In the genomic region with DNA sequence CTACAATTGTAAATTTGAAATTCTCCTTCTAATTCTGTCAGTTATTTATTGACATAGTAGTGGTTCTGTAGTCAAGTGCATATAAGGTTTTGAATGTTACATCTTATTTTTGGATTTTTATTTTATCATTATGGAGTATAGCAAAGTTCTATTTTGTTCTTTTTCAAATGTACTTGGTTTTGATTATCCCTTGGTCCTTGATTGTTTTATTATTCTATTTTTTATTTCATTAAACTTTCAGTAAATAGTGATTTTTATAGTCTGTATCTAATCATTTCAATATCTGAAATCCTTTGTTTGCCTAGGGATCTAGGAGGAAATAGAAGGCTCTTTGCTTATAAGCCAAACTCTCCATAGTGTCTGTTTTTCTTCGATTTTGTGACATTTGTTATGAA, we compare ENCODE assay signal across 1 cellular context.
TF ChIP-seq lines count a peak whose summit lies in the region.

No MANE protein-coding gene starts in this region.

TF ChIP-seq in GM23338, 12 proteins besides CTCF, POLR2A, EP300 and RAD21 (continued from another document):
- TF ChIP-seq, protein P1, sequence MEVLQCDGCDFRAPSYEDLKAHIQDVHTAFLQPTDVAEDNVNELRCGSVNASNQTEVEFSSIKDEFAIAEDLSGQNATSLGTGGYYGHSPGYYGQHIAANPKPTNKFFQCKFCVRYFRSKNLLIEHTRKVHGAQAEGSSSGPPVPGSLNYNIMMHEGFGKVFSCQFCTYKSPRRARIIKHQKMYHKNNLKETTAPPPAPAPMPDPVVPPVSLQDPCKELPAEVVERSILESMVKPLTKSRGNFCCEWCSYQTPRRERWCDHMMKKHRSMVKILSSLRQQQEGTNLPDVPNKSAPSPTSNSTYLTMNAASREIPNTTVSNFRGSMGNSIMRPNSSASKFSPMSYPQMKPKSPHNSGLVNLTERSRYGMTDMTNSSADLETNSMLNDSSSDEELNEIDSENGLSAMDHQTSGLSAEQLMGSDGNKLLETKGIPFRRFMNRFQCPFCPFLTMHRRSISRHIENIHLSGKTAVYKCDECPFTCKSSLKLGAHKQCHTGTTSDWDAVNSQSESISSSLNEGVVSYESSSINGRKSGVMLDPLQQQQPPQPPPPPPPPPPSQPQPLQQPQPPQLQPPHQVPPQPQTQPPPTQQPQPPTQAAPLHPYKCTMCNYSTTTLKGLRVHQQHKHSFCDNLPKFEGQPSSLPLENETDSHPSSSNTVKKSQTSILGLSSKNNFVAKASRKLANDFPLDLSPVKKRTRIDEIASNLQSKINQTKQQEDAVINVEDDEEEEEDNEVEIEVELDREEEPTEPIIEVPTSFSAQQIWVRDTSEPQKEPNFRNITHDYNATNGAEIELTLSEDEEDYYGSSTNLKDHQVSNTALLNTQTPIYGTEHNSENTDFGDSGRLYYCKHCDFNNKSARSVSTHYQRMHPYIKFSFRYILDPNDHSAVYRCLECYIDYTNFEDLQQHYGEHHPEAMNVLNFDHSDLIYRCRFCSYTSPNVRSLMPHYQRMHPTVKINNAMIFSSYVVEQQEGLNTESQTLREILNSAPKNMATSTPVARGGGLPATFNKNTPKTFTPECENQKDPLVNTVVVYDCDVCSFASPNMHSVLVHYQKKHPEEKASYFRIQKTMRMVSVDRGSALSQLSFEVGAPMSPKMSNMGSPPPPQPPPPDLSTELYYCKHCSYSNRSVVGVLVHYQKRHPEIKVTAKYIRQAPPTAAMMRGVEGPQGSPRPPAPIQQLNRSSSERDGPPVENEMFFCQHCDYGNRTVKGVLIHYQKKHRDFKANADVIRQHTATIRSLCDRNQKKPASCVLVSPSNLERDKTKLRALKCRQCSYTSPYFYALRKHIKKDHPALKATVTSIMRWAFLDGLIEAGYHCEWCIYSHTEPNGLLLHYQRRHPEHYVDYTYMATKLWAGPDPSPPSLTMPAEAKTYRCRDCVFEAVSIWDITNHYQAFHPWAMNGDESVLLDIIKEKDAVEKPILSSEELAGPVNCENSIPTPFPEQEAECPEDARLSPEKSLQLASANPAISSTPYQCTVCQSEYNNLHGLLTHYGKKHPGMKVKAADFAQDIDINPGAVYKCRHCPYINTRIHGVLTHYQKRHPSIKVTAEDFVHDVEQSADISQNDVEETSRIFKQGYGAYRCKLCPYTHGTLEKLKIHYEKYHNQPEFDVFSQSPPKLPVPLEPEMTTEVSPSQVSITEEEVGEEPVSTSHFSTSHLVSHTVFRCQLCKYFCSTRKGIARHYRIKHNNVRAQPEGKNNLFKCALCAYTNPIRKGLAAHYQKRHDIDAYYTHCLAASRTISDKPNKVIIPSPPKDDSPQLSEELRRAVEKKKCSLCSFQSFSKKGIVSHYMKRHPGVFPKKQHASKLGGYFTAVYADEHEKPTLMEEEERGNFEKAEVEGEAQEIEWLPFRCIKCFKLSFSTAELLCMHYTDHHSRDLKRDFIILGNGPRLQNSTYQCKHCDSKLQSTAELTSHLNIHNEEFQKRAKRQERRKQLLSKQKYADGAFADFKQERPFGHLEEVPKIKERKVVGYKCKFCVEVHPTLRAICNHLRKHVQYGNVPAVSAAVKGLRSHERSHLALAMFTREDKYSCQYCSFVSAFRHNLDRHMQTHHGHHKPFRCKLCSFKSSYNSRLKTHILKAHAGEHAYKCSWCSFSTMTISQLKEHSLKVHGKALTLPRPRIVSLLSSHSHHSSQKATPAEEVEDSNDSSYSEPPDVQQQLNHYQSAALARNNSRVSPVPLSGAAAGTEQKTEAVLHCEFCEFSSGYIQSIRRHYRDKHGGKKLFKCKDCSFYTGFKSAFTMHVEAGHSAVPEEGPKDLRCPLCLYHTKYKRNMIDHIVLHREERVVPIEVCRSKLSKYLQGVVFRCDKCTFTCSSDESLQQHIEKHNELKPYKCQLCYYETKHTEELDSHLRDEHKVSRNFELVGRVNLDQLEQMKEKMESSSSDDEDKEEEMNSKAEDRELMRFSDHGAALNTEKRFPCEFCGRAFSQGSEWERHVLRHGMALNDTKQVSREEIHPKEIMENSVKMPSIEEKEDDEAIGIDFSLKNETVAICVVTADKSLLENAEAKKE (CRISPR knock-in tag; IDR thresholded peaks at IDR 0.05) = no peak
- TF ChIP-seq, protein P2, sequence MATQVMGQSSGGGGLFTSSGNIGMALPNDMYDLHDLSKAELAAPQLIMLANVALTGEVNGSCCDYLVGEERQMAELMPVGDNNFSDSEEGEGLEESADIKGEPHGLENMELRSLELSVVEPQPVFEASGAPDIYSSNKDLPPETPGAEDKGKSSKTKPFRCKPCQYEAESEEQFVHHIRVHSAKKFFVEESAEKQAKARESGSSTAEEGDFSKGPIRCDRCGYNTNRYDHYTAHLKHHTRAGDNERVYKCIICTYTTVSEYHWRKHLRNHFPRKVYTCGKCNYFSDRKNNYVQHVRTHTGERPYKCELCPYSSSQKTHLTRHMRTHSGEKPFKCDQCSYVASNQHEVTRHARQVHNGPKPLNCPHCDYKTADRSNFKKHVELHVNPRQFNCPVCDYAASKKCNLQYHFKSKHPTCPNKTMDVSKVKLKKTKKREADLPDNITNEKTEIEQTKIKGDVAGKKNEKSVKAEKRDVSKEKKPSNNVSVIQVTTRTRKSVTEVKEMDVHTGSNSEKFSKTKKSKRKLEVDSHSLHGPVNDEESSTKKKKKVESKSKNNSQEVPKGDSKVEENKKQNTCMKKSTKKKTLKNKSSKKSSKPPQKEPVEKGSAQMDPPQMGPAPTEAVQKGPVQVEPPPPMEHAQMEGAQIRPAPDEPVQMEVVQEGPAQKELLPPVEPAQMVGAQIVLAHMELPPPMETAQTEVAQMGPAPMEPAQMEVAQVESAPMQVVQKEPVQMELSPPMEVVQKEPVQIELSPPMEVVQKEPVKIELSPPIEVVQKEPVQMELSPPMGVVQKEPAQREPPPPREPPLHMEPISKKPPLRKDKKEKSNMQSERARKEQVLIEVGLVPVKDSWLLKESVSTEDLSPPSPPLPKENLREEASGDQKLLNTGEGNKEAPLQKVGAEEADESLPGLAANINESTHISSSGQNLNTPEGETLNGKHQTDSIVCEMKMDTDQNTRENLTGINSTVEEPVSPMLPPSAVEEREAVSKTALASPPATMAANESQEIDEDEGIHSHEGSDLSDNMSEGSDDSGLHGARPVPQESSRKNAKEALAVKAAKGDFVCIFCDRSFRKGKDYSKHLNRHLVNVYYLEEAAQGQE (IDR thresholded peaks at IDR 0.05; ENCODE audit: unreplicated experiment) = no peak
- TF ChIP-seq, protein P3, sequence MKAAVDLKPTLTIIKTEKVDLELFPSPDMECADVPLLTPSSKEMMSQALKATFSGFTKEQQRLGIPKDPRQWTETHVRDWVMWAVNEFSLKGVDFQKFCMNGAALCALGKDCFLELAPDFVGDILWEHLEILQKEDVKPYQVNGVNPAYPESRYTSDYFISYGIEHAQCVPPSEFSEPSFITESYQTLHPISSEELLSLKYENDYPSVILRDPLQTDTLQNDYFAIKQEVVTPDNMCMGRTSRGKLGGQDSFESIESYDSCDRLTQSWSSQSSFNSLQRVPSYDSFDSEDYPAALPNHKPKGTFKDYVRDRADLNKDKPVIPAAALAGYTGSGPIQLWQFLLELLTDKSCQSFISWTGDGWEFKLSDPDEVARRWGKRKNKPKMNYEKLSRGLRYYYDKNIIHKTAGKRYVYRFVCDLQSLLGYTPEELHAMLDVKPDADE (IDR thresholded peaks at IDR 0.05) = no peak
- TF ChIP-seq STAT1 (IDR thresholded peaks at IDR 0.05; ENCODE audit: unreplicated experiment) = no peak
- TF ChIP-seq EZH2 (IDR thresholded peaks at IDR 0.05; ENCODE audit: low read depth, unreplicated experiment) = no peak
- TF ChIP-seq ZNF114 (CRISPR knock-in tag; IDR thresholded peaks at IDR 0.05) = no peak
- no peak for TF ChIP-seq POLR2AphosphoS5 (IDR thresholded peaks at IDR 0.05; ENCODE audit: low read depth)
- TF ChIP-seq NANOG (IDR thresholded peaks at IDR 0.05; ENCODE audit: borderline replicate concordance) = no peak
- TF ChIP-seq JUNB (IDR thresholded peaks at IDR 0.05; ENCODE audit: unreplicated experiment) = no peak
- no peak for TF ChIP-seq ZNF331 (CRISPR knock-in tag; IDR thresholded peaks at IDR 0.05; ENCODE audit: low read depth)
